In genomic region chr4:86934772-86935498, GRCh38 we compare ENCODE assay signal across 8 cellular contexts. TPM values are rescaled to one million over a fixed set of nuclear protein-coding genes. Genes with fewer than 3 reads are reported as not detected.
DNase-seq lines count a peak whose midpoint lies in the region; ATAC-seq and TF ChIP-seq lines count a peak whose summit lies in the region.

AFF1 (plus strand) TSS chr4:86935011; CDS start chr4:86948534, 13,523 bp downstream.

- 0% methylated on average over 10 of the region's 92 CpGs for WGBS in right lobe of liver (ENCODE audit: insufficient coverage, low coverage, low lambda C conversion rate, missing lambda C conversion rate)

- no peaks in the 10 kb centered on the region for H3K27me3 ChIP-seq in right lobe of liver

- H3K9me3 ChIP-seq in right lobe of liver, result no peaks in the 10 kb centered on the region

- TF ChIP-seq CTCF in C4-2B (conservative IDR thresholded peaks at IDR 0.05), result peak; percentile 63
- TF ChIP-seq CTCF in right lobe of liver (IDR thresholded peaks at IDR 0.05), result peak; percentile 49 to 54 (median 52)

- DNase-seq in NCI-H748 (lab: John Stamatoyannopoulos, UW; ENCODE audit: unreplicated experiment), result peak; percentile 78
- DNase-seq in activated CD4-positive, alpha-beta T cell treated with anti-CD3 and anti-CD28 coated beads, Interleukin-2, amount 50 U/mL, for 24 hours (ENCODE audit: low read depth in 1 of 2, low spot score in 1 of 2), result peak; percentile 66 to 80
- peak; percentile 94 for DNase-seq in dermis blood vessel endothelial cell
- DNase-seq in right lobe of liver, result peak; percentile 96 to 97 (median 96)
- peak; percentile 80 to 82 for DNase-seq in stimulated activated CD4-positive, alpha-beta T cell treated with anti-CD3 and anti-CD28 coated beads, Interleukin-4, amount 100 ng/mL, for 48 hours (ENCODE audit: low read depth in 2 of 2)

- H3K27ac ChIP-seq in C4-2B, result peak within 1 kb of the TSS; percentile 90
- H3K27ac ChIP-seq in right lobe of liver, result peak within 1 kb of the TSS; percentile 97 to 98 (median 98)

- H3K4me3 ChIP-seq in right lobe of liver, result peak within 1 kb of the TSS; percentile 85 to 93 (median 89)

- H3K4me1 ChIP-seq in right lobe of liver, result peaks cover 0 to 40% (median 18%) of the 10 kb centered on the region in 4 donors

- TF ChIP-seq POLR2A in right lobe of liver (IDR thresholded peaks at IDR 0.05), result peak; percentile 97

- intact Hi-C loops in right lobe of liver (cut with DNase I), result loop anchor here in 1 of 2 donors (10.0 kb wide), 1 partner anchor 50 kb away; no protein-coding TSS in a partner anchor

- ATAC-seq in GM19372 (IDR thresholded peaks at IDR 0.05; ENCODE audit: low read depth, unreplicated experiment) (peak; percentile 40), HG03521 (IDR thresholded peaks at IDR 0.05; ENCODE audit: unreplicated experiment) (peak; percentile 43), right lobe of liver (peak; percentile 84 to 94 (median 88))

- no peaks in the 10 kb centered on the region for H3K36me3 ChIP-seq in right lobe of liver

RNA-seq across cellular contexts. Expression of gene AFF1, which starts in this region (rescaled TPM):
- total RNA-seq in dermis blood vessel endothelial cell (31.0 and 39.4 TPM in 2 replicates), right lobe of liver (10 to 100 TPM; 23.8 to 39.6 (median 34.9) TPM)

Comparison
In these comparisons a context has a peak if more than half of its experiments do, and no peak if none do; other contexts are left out.
1. Peak in every context shown above with its lines: DNase-seq, ATAC-seq, H3K4me3 ChIP-seq and H3K27ac ChIP-seq.